ENCODE assay signal across 1 cellular context in genomic region chr5:136356747-136357469, GRCh38.
TF ChIP-seq lines count a peak whose summit lies in the region.

No MANE protein-coding gene starts in this region.

TF ChIP-seq in GM23338, 12 proteins besides CTCF, POLR2A, EP300 and RAD21:
- TF ChIP-seq ZNF462 (CRISPR knock-in tag; IDR thresholded peaks at IDR 0.05) (no peak), POLR2AphosphoS5 (IDR thresholded peaks at IDR 0.05; ENCODE audit: low read depth) (no peak), CREB1 (CRISPR knock-in tag; IDR thresholded peaks at IDR 0.05; ENCODE audit: low read depth) (no peak), STAT1 (IDR thresholded peaks at IDR 0.05; ENCODE audit: unreplicated experiment) (no peak), EZH2 (IDR thresholded peaks at IDR 0.05; ENCODE audit: low read depth, unreplicated experiment) (no peak), ZNF331 (CRISPR knock-in tag; IDR thresholded peaks at IDR 0.05; ENCODE audit: low read depth) (no peak), ZNF114 (CRISPR knock-in tag; IDR thresholded peaks at IDR 0.05) (no peak), ETS1 (IDR thresholded peaks at IDR 0.05) (no peak), JUNB (IDR thresholded peaks at IDR 0.05; ENCODE audit: unreplicated experiment) (no peak)
- TF ChIP-seq, protein P1, sequence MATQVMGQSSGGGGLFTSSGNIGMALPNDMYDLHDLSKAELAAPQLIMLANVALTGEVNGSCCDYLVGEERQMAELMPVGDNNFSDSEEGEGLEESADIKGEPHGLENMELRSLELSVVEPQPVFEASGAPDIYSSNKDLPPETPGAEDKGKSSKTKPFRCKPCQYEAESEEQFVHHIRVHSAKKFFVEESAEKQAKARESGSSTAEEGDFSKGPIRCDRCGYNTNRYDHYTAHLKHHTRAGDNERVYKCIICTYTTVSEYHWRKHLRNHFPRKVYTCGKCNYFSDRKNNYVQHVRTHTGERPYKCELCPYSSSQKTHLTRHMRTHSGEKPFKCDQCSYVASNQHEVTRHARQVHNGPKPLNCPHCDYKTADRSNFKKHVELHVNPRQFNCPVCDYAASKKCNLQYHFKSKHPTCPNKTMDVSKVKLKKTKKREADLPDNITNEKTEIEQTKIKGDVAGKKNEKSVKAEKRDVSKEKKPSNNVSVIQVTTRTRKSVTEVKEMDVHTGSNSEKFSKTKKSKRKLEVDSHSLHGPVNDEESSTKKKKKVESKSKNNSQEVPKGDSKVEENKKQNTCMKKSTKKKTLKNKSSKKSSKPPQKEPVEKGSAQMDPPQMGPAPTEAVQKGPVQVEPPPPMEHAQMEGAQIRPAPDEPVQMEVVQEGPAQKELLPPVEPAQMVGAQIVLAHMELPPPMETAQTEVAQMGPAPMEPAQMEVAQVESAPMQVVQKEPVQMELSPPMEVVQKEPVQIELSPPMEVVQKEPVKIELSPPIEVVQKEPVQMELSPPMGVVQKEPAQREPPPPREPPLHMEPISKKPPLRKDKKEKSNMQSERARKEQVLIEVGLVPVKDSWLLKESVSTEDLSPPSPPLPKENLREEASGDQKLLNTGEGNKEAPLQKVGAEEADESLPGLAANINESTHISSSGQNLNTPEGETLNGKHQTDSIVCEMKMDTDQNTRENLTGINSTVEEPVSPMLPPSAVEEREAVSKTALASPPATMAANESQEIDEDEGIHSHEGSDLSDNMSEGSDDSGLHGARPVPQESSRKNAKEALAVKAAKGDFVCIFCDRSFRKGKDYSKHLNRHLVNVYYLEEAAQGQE (IDR thresholded peaks at IDR 0.05; ENCODE audit: unreplicated experiment): no peak
